In the genomic region with DNA sequence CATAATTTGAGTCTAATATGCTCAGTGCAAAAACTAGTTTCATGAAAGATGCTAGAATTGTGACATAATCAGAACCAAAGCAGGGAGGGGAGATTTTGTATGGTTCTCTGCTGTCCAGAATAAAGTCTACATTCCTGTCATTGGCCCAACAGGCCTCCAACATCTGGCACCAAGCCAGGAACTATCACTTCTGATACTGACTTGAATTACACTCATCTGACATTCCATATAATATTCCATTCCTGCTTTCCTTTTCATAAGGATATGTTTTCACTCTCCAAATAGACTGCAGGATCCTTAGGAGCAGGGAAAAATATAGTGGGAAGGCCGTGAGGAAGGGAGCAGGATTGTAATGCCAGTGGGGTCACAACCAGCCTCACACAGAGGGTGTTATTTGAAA, we compare ENCODE assay signal across 1 cellular context.
TF ChIP-seq lines count a peak whose summit lies in the region.

No MANE protein-coding gene starts in this region.

TF ChIP-seq in K562, 482 proteins besides CTCF, POLR2A, EP300 and RAD21 (continued from another document):
- TF ChIP-seq, protein P1, sequence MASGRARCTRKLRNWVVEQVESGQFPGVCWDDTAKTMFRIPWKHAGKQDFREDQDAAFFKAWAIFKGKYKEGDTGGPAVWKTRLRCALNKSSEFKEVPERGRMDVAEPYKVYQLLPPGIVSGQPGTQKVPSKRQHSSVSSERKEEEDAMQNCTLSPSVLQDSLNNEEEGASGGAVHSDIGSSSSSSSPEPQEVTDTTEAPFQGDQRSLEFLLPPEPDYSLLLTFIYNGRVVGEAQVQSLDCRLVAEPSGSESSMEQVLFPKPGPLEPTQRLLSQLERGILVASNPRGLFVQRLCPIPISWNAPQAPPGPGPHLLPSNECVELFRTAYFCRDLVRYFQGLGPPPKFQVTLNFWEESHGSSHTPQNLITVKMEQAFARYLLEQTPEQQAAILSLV (tag; IDR thresholded peaks at IDR 0.05), result no peak
- TF ChIP-seq SMAD1 (IDR thresholded peaks at IDR 0.05; ENCODE audit: low read depth, low read length, partially characterized antibody) (peak; percentile 88), ZNF668 (CRISPR knock-in tag; IDR thresholded peaks at IDR 0.05) (no peak), NFIC (IDR thresholded peaks at IDR 0.05) (peak; percentile 99), C11orf30 (IDR thresholded peaks at IDR 0.05; ENCODE audit: low read depth) (no peak), NFRKB (IDR thresholded peaks at IDR 0.05; ENCODE audit: low read depth) (no peak), ILF3 (IDR thresholded peaks at IDR 0.05; ENCODE audit: borderline replicate concordance) (no peak), SMARCA4 (IDR thresholded peaks at IDR 0.05) (no peak), FOSL1 (tag; conservative IDR thresholded peaks at IDR 0.05) (no peak), ZFP36 (IDR thresholded peaks at IDR 0.05; ENCODE audit: low read depth, low read length, partially characterized antibody) (no peak), RBM15 (IDR thresholded peaks at IDR 0.05; ENCODE audit: insufficient read depth, low read length) (no peak), ZNF445 (CRISPR knock-in tag; IDR thresholded peaks at IDR 0.05; ENCODE audit: low read depth) (no peak), ZNF77 (CRISPR knock-in tag; IDR thresholded peaks at IDR 0.05) (no peak), NFIX (CRISPR knock-in tag; IDR thresholded peaks at IDR 0.05; ENCODE audit: low read depth) (peak; percentile 94), MAFF (IDR thresholded peaks at IDR 0.05; ENCODE audit: low read length) (no peak), FOXK2 (conservative IDR thresholded peaks at IDR 0.05 in 1 of 2, IDR thresholded peaks at IDR 0.05 in 1 of 2; ENCODE audit: low read depth in 2 of 2) (no peak), CHD2 (IDR thresholded peaks at IDR 0.05; ENCODE audit: low read depth, low read length) (no peak), ARHGAP35 (IDR thresholded peaks at IDR 0.05; ENCODE audit: partially characterized antibody) (no peak), POLR2AphosphoS5 (IDR thresholded peaks at IDR 0.05; ENCODE audit: control insufficient read depth, insufficient read depth, low read depth, low read length) (peak; percentile 7; the same call in 1 of the 2 replicates)
- TF ChIP-seq, protein P2, sequence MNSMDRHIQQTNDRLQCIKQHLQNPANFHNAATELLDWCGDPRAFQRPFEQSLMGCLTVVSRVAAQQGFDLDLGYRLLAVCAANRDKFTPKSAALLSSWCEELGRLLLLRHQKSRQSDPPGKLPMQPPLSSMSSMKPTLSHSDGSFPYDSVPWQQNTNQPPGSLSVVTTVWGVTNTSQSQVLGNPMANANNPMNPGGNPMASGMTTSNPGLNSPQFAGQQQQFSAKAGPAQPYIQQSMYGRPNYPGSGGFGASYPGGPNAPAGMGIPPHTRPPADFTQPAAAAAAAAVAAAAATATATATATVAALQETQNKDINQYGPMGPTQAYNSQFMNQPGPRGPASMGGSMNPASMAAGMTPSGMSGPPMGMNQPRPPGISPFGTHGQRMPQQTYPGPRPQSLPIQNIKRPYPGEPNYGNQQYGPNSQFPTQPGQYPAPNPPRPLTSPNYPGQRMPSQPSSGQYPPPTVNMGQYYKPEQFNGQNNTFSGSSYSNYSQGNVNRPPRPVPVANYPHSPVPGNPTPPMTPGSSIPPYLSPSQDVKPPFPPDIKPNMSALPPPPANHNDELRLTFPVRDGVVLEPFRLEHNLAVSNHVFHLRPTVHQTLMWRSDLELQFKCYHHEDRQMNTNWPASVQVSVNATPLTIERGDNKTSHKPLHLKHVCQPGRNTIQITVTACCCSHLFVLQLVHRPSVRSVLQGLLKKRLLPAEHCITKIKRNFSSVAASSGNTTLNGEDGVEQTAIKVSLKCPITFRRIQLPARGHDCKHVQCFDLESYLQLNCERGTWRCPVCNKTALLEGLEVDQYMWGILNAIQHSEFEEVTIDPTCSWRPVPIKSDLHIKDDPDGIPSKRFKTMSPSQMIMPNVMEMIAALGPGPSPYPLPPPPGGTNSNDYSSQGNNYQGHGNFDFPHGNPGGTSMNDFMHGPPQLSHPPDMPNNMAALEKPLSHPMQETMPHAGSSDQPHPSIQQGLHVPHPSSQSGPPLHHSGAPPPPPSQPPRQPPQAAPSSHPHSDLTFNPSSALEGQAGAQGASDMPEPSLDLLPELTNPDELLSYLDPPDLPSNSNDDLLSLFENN (IDR thresholded peaks at IDR 0.05; ENCODE audit: low read depth in 2 of 2, low read length in 2 of 2), result no peak
- TF ChIP-seq, protein P3, sequence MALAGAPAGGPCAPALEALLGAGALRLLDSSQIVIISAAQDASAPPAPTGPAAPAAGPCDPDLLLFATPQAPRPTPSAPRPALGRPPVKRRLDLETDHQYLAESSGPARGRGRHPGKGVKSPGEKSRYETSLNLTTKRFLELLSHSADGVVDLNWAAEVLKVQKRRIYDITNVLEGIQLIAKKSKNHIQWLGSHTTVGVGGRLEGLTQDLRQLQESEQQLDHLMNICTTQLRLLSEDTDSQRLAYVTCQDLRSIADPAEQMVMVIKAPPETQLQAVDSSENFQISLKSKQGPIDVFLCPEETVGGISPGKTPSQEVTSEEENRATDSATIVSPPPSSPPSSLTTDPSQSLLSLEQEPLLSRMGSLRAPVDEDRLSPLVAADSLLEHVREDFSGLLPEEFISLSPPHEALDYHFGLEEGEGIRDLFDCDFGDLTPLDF (CRISPR knock-in tag; IDR thresholded peaks at IDR 0.05), result no peak
- TF ChIP-seq, protein P4, sequence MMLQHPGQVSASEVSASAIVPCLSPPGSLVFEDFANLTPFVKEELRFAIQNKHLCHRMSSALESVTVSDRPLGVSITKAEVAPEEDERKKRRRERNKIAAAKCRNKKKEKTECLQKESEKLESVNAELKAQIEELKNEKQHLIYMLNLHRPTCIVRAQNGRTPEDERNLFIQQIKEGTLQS (IDR thresholded peaks at IDR 0.05), result no peak
- TF ChIP-seq, protein P4 (CRISPR knock-in tag; conservative IDR thresholded peaks at IDR 0.05), result 0 out of 2 replicates have a peak, but pooled peaks have one; percentile 18
- TF ChIP-seq, protein P5, sequence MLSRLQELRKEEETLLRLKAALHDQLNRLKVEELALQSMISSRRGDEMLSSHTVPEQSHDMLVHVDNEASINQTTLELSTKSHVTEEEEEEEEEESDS (CRISPR knock-in tag; IDR thresholded peaks at IDR 0.05), result no peak
